1 cellular context compared by ENCODE assay signal in the genomic region with DNA sequence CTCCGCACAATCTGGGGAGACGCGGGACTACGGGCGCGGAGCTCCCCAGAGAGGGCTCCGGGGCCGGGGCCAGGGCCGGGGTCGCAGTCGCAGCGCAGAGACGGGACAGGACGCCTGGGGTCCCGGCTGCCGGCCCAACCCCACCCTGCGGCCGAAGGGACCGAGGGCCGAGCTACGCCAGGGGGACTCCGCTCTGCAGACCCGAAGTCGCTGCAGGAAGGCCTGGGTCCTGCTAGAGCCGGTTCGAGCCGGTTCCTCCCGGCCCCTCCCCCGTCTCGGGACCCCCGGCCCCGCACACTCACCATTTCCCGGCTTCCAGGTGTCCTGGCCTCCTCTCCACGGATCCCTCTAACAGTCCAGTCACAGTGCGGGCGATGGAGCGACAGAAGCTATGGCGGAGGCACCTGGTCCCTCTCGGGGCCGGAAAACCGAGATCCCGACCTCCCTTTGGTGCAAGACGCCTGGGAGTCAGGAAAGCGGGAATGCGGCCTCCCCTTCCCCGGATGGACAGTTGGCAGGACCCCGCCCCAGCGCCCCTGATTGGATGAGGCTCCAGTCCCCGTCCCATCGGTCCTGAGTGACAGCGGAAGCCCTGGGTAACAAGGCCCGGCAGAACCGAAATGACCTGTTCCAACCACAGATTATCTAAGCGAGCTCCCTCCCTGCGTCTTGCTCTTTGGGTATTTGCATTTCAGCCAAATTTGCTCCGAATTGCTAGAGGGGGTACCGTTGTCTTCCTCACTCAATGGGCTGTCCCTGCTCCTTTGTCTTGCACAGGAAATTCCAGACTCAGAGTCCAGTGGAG.
TF ChIP-seq lines count a peak whose summit lies in the region.

TSS of gene ZNF625 (minus strand) at position 481 of the 805 bp plus-strand sequence. CDS start at position 305, 176 bp downstream.

TF ChIP-seq in HEK293, 187 proteins besides CTCF, POLR2A, EP300 and RAD21 (continued from another document and continues in another):
- TF ChIP-seq PRDM6 (tag by site-specific recombination; IDR thresholded peaks at IDR 0.05) (no peak), KLF1 (tag by site-specific recombination; IDR thresholded peaks at IDR 0.05) (no peak; the same call in 1 of the 2 replicates), ZSCAN16 (tag by site-specific recombination; IDR thresholded peaks at IDR 0.05) (no peak), ZNF555 (tag by site-specific recombination; conservative IDR thresholded peaks at IDR 0.05) (no peak), ZNF792 (tag by site-specific recombination; IDR thresholded peaks at IDR 0.05) (0 out of 2 replicates have a peak, but pooled peaks have one; percentile 55), YY1 (tag by site-specific recombination; IDR thresholded peaks at IDR 0.05) (peak; percentile 49; the same call in 1 of the 2 replicates), ZNF561 (tag by site-specific recombination; IDR thresholded peaks at IDR 0.05; ENCODE audit: borderline replicate concordance) (no peak; the same call in 1 of the 2 replicates), SP2 (tag by site-specific recombination; IDR thresholded peaks at IDR 0.05) (peak; percentile 94), ZNF701 (tag by site-specific recombination; IDR thresholded peaks at IDR 0.05) (no peak), ZNF184 (tag by site-specific recombination; IDR thresholded peaks at IDR 0.05) (no peak), ZNF302 (tag by site-specific recombination; IDR thresholded peaks at IDR 0.05; ENCODE audit: low read depth) (no peak), RBAK (tag by site-specific recombination; IDR thresholded peaks at IDR 0.05) (no peak), ZNF148 (tag by site-specific recombination; IDR thresholded peaks at IDR 0.05; ENCODE audit: borderline replicate concordance) (no peak), GLIS2 (tag by site-specific recombination; IDR thresholded peaks at IDR 0.05) (no peak; the same call in 1 of the 2 replicates), BCL11B (tag by site-specific recombination; IDR thresholded peaks at IDR 0.05; ENCODE audit: low read depth) (no peak), ZNF202 (tag by site-specific recombination; IDR thresholded peaks at IDR 0.05; ENCODE audit: borderline replicate concordance) (no peak), ZNF626 (tag by site-specific recombination; IDR thresholded peaks at IDR 0.05) (no peak), ZNF16 (tag by site-specific recombination; IDR thresholded peaks at IDR 0.05; ENCODE audit: low read depth) (no peak), GLI2 (tag by site-specific recombination; IDR thresholded peaks at IDR 0.05; ENCODE audit: borderline replicate concordance, low read depth) (no peak), ZNF248 (tag by site-specific recombination; IDR thresholded peaks at IDR 0.05) (no peak), ZNF140 (tag by site-specific recombination; IDR thresholded peaks at IDR 0.05) (no peak), KLF8 (tag by site-specific recombination; IDR thresholded peaks at IDR 0.05) (no peak; the same call in 1 of the 2 replicates), ZBTB7A (tag by site-specific recombination; IDR thresholded peaks at IDR 0.05; ENCODE audit: low read depth) (no peak), ZNF629 (tag by site-specific recombination; IDR thresholded peaks at IDR 0.05) (no peak), ZNF155 (tag by site-specific recombination; IDR thresholded peaks at IDR 0.05) (no peak), TSHZ1 (tag by site-specific recombination; IDR thresholded peaks at IDR 0.05; ENCODE audit: borderline replicate concordance) (no peak), ZNF266 (tag by site-specific recombination; IDR thresholded peaks at IDR 0.05; ENCODE audit: low read depth) (no peak), AEBP2 (tag by site-specific recombination; IDR thresholded peaks at IDR 0.05; ENCODE audit: borderline replicate concordance) (no peak), ZNF585B (tag by site-specific recombination; IDR thresholded peaks at IDR 0.05) (no peak), MYNN (tag by site-specific recombination; IDR thresholded peaks at IDR 0.05; ENCODE audit: borderline replicate concordance) (no peak), ZNF174 (tag by site-specific recombination; IDR thresholded peaks at IDR 0.05) (no peak), ZNF645 (tag by site-specific recombination; IDR thresholded peaks at IDR 0.05) (no peak), ZNF433 (tag by site-specific recombination; IDR thresholded peaks at IDR 0.05; ENCODE audit: low read depth) (no peak), ZNF394 (tag by site-specific recombination; IDR thresholded peaks at IDR 0.05; ENCODE audit: borderline replicate concordance) (no peak), BCL11A (tag by site-specific recombination; IDR thresholded peaks at IDR 0.05; ENCODE audit: low read depth) (no peak), ZNF521 (tag by site-specific recombination; IDR thresholded peaks at IDR 0.05) (no peak), ZNF366 (tag by site-specific recombination; conservative IDR thresholded peaks at IDR 0.05) (peak; percentile 86), ZNF580 (tag by site-specific recombination; IDR thresholded peaks at IDR 0.05) (no peak), ZNF114 (tag by site-specific recombination; IDR thresholded peaks at IDR 0.05) (no peak), SALL2 (tag by site-specific recombination; IDR thresholded peaks at IDR 0.05; ENCODE audit: borderline replicate concordance) (no peak), ZNF223 (tag by site-specific recombination; IDR thresholded peaks at IDR 0.05) (no peak), ZBTB49 (tag by site-specific recombination; IDR thresholded peaks at IDR 0.05; ENCODE audit: low read depth) (no peak)
- TF ChIP-seq, protein P1, sequence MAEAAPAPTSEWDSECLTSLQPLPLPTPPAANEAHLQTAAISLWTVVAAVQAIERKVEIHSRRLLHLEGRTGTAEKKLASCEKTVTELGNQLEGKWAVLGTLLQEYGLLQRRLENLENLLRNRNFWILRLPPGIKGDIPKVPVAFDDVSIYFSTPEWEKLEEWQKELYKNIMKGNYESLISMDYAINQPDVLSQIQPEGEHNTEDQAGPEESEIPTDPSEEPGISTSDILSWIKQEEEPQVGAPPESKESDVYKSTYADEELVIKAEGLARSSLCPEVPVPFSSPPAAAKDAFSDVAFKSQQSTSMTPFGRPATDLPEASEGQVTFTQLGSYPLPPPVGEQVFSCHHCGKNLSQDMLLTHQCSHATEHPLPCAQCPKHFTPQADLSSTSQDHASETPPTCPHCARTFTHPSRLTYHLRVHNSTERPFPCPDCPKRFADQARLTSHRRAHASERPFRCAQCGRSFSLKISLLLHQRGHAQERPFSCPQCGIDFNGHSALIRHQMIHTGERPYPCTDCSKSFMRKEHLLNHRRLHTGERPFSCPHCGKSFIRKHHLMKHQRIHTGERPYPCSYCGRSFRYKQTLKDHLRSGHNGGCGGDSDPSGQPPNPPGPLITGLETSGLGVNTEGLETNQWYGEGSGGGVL (tag by site-specific recombination; IDR thresholded peaks at IDR 0.05): no peak; the same call in 1 of the 2 replicates
- TF ChIP-seq, protein P2, sequence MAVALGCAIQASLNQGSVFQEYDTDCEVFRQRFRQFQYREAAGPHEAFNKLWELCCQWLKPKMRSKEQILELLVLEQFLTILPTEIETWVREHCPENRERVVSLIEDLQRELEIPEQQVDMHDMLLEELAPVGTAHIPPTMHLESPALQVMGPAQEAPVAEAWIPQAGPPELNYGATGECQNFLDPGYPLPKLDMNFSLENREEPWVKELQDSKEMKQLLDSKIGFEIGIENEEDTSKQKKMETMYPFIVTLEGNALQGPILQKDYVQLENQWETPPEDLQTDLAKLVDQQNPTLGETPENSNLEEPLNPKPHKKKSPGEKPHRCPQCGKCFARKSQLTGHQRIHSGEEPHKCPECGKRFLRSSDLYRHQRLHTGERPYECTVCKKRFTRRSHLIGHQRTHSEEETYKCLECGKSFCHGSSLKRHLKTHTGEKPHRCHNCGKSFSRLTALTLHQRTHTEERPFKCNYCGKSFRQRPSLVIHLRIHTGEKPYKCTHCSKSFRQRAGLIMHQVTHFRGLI (tag by site-specific recombination; IDR thresholded peaks at IDR 0.05): no peak
